In the genomic region with DNA sequence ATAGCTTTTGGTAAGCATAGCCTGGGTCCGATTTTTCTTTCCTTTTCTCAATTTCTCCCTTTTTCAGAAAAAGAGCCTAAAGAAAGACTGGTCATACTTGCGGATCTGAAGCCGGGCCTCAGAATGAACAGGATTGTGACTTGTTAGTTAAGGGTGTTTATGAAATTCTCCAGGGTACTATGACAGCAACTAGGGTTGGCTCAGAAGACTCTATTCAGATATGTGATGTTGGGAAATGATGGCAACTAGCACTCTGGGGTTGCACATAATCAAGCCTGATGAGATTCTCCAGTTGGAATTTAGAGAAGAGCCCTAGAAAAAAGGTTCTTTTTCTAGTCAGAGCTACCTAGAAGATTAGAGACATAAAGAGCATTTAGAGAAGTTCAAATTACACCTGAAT, we compare ENCODE assay signal across 6 cellular contexts.
"Had no signal": no experiment of that assay in that cellular context is flagged by ENCODE, and none has a peak within 500 bp of the region (broad histone marks: within the 10 kb centered on the region; RNA-seq: fewer than 3 reads in every experiment).

No MANE protein-coding gene starts in this region.

- H3K4me3 ChIP-seq: K562 had no signal

- DNase-seq: IMR-90, KBM-7, KG1 had no signal

- H3K27ac ChIP-seq: HL-60 had no signal

- ATAC-seq: HepG2, K562 had no signal
